2 cellular contexts compared by ENCODE assay signal in the genomic region with DNA sequence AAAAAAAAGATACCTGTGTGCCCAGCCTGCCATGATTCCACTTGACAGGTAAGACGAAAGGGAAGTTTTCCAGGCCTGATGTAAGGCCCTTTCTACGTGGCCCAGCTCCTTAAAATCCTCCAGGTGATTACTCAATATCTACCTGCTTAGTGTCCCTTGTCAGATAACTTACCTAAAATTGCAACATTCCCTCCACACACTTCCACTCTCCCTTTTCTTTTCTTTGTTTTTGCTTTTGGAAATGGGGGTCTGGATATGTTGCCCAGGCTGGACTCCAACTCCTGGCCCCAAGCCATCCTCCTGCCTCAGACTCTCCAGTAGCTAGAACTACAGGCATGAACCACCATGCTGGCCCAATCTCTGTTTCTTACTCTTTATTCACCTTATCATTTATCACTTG.
TF ChIP-seq lines count a peak whose summit lies in the region.

No MANE protein-coding gene starts in this region.

TF ChIP-seq in HEK293T, 16 proteins besides CTCF, POLR2A, EP300 and RAD21:
- TF ChIP-seq ARNT (IDR thresholded peaks at IDR 0.05) (no peak), FOXK2 (IDR thresholded peaks at IDR 0.05) (no peak), TARDBP (IDR thresholded peaks at IDR 0.05) (no peak), ZNF384 (IDR thresholded peaks at IDR 0.05) (0 out of 2 replicates have a peak, but pooled peaks have one; percentile 21), SUZ12 (IDR thresholded peaks at IDR 0.05) (no peak), SP1 (IDR thresholded peaks at IDR 0.05) (no peak)
- TF ChIP-seq, protein P1, sequence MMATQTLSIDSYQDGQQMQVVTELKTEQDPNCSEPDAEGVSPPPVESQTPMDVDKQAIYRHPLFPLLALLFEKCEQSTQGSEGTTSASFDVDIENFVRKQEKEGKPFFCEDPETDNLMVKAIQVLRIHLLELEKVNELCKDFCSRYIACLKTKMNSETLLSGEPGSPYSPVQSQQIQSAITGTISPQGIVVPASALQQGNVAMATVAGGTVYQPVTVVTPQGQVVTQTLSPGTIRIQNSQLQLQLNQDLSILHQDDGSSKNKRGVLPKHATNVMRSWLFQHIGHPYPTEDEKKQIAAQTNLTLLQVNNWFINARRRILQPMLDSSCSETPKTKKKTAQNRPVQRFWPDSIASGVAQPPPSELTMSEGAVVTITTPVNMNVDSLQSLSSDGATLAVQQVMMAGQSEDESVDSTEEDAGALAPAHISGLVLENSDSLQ (IDR thresholded peaks at IDR 0.05): no peak
TF ChIP-seq in HEK293T: peak in this region for 1.

TF ChIP-seq in H1, 55 proteins besides CTCF, POLR2A, EP300 and RAD21:
- TF ChIP-seq SP1 (IDR thresholded peaks at IDR 0.05; ENCODE audit: low read depth, low read length) (no peak), SIX5 (IDR thresholded peaks at IDR 0.05; ENCODE audit: low read depth, low read length) (no peak), TAF7 (optimal IDR thresholded peaks at IDR 0.05; ENCODE audit: borderline replicate concordance, low read depth, low read length) (no peak), JUND (IDR thresholded peaks at IDR 0.05; ENCODE audit: low read length) (no peak), SUZ12 (IDR thresholded peaks at IDR 0.05; ENCODE audit: low read length) (no peak), KDM4A (IDR thresholded peaks at IDR 0.05; ENCODE audit: low read depth, low read length, severe bottlenecking) (no peak), CHD2 (IDR thresholded peaks at IDR 0.05; ENCODE audit: low read length) (no peak), CEBPB (IDR thresholded peaks at IDR 0.05; ENCODE audit: low read depth, low read length) (no peak), CREB1 (IDR thresholded peaks at IDR 0.05) (no peak), RNF2 (IDR thresholded peaks at IDR 0.05; ENCODE audit: borderline replicate concordance, low read depth, low read length, missing control alignments, poor library complexity, severe bottlenecking) (no peak), SRF (IDR thresholded peaks at IDR 0.05; ENCODE audit: low read depth, low read length) (no peak), CHD1 (IDR thresholded peaks at IDR 0.05; ENCODE audit: low read depth, low read length) (no peak), TBP (IDR thresholded peaks at IDR 0.05; ENCODE audit: low read depth, low read length) (no peak), SIRT6 (IDR thresholded peaks at IDR 0.05; ENCODE audit: low read length) (no peak), SIN3A (conservative IDR thresholded peaks at IDR 0.05 in 1 of 2, IDR thresholded peaks at IDR 0.05 in 1 of 2; ENCODE audit: low read depth in 1 of 2, low read length in 2 of 2) (no peak), TAF1 (IDR thresholded peaks at IDR 0.05; ENCODE audit: low read depth, low read length) (no peak), RBBP5 (IDR thresholded peaks at IDR 0.05; ENCODE audit: borderline replicate concordance, low read depth, low read length) (no peak), NANOG (IDR thresholded peaks at IDR 0.05; ENCODE audit: insufficient read depth, low read depth, low read length, poor library complexity, severe bottlenecking) (no peak)
- TF ChIP-seq, protein P2, sequence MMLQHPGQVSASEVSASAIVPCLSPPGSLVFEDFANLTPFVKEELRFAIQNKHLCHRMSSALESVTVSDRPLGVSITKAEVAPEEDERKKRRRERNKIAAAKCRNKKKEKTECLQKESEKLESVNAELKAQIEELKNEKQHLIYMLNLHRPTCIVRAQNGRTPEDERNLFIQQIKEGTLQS (IDR thresholded peaks at IDR 0.05; ENCODE audit: insufficient read depth, low read depth, low read length): no peak
TF ChIP-seq in H1: peak in this region for 0.
